ENCODE assay signal across 8 cellular contexts in the genomic region with DNA sequence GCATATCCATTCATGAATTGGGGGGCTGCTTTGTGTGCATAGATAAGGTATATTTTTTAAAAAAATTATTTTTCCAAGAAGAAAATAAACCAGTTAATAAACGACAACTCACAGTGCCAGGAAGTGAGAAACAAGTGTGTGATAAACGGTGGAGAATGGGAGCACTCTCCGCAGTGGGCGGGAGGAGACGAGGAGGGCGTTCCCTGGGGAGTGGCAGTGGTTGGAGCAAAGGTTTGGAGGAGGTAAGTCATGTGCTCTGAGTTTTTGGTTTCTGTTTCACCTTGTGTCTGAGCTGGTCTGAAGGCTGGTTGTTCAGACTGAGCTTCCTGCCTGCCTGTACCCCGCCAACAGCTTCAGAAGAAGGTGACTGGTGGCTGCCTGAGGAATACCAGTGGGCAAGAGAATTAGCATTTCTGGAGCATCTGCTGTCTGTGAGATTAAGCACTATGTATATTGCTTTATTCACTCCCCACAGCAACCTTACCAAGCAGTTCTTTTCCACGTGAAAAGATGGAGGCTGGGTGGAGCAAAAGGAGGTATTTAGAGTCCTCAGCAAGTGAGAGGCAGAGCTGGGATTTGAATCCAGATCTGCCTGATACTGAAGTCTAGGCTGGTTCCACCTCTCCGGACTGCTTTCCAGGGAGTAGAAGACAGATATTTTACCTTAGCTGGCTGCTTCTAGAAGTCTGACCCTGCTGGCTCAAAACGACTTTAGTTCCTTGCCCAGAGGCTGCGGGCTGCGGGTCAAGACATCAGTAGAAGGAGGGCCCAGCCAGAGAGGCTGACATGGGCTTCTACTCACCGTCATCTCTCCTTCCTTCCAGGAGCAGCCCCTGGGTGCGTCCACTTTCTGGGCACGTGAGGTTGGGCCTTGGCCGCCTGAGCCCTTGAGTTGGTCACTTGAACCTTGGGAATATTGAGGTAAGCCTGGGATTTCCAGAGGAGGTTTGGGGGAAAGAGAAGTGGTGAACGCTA. TPM values are rescaled to one million over a fixed set of nuclear protein-coding genes. Genes with fewer than 3 reads are reported as not detected.
A peak's percentile ranks its signal among the peaks of the same experiment; 100 is the strongest.
DNase-seq lines count a peak whose midpoint lies in the region; TF ChIP-seq lines count a peak whose summit lies in the region.

No MANE protein-coding gene starts in this region.

- H3K4me1 ChIP-seq in H9 (ENCODE audit: insufficient read depth, low read length), result no peaks in the 10 kb centered on the region
- peaks cover 4% of the 10 kb centered on the region; the same call in 1 of the 2 replicates for H3K4me1 ChIP-seq in iPS-20b (ENCODE audit: insufficient read depth, low read length)

- H4K8ac ChIP-seq in H9 (replicated peaks; ENCODE audit: insufficient read length, low read depth, low read length), result no peak overlapping the region

- no peak overlapping the region for H3K56ac ChIP-seq in H9 (ENCODE audit: insufficient read length, low read depth, low read length)

- no peak overlapping the region for H2BK120ac ChIP-seq in H9 (ENCODE audit: low read depth, low read length, poor library complexity, severe bottlenecking)

- peak overlapping the region; percentile 48 for H3K4me3 ChIP-seq in iPS-20b (ENCODE audit: low read length)

- no peak overlapping the region for H4K5ac ChIP-seq in H9 (ENCODE audit: insufficient read length, low read depth, low read length)

- H2BK20ac ChIP-seq in H9 (ENCODE audit: low read depth, low read length, poor library complexity, severe bottlenecking), result no peak overlapping the region

- no peak overlapping the region for H2BK5ac ChIP-seq in H9 (ENCODE audit: insufficient read length, low read length)

- no peaks in the 10 kb centered on the region for H3K36me3 ChIP-seq in iPS-20b (ENCODE audit: insufficient read depth, low read depth, low read length)

- H3K79me1 ChIP-seq in H9 (ENCODE audit: insufficient read depth, low read depth, low read length, poor library complexity, severe bottlenecking), result no peaks in the 10 kb centered on the region

- no peak overlapping the region for H3K18ac ChIP-seq in H9 (ENCODE audit: insufficient read length, low read depth, low read length)

- H3K4ac ChIP-seq in H9 (ENCODE audit: low read depth, low read length), result no peak overlapping the region

- no peak overlapping the region for H3K9ac ChIP-seq in H9 (ENCODE audit: extremely low read depth, insufficient read length, low read length)
- H3K9ac ChIP-seq in iPS-20b (ENCODE audit: low read depth, low read length), result peak overlapping the region; percentile 2; the same call in 1 of the 2 replicates

- no peak overlapping the region for H3K23ac ChIP-seq in H9 (ENCODE audit: insufficient read length, low read depth, low read length)

- no CpG with 5 or more reads among the region's 17 CpGs for WGBS in H9 (ENCODE audit: extremely low coverage, insufficient read length, low lambda C conversion rate)

- H3K23me2 ChIP-seq in H9 (ENCODE audit: insufficient read length, low read depth, low read length, poor library complexity, severe bottlenecking), result no peaks in the 10 kb centered on the region

- peaks cover 0 to 7% (median 0%) of the 10 kb centered on the region in 3 experiments; a peak in 2 of 7 replicates for H3K36me3 Mint-ChIP-seq in H9 (ENCODE audit: insufficient read depth in 1 of 3, low read depth in 3 of 3)

- H2AFZ ChIP-seq in H9 (ENCODE audit: low read length), result no peak overlapping the region

- no peak overlapping the region for H2BK12ac ChIP-seq in H9 (ENCODE audit: insufficient read length, low read depth, low read length)

- H3K27ac Mint-ChIP-seq in H9, result peak overlapping the region in 1 of 3 experiments; percentile 75; a peak in 1 of 7 replicates

- H3K14ac ChIP-seq in H9 (ENCODE audit: insufficient read depth, low read length), result no peak overlapping the region

- no peaks in the 10 kb centered on the region for H3K27me3 ChIP-seq in H9 (ENCODE audit: insufficient read depth, low read length)
- H3K27me3 ChIP-seq in iPS-20b (ENCODE audit: insufficient read depth, low read length), result no peaks in the 10 kb centered on the region

- H3K27me3 Mint-ChIP-seq in H9 (ENCODE audit: low read depth), result peaks cover 1% of the 10 kb centered on the region

- DNase-seq in H9 (peak; percentile 88), LoVo (ENCODE audit: low spot score) (peak; percentile 94), SIG-M5 treated with dmso at 0.1 percent for 504 hours (lab: John Stamatoyannopoulos, UW; ENCODE audit: unreplicated experiment) (peak; percentile 97), NCI-H1092 (lab: John Stamatoyannopoulos, UW) (no peak)
- peak; percentile 46 to 72 (median 57) for DNase-seq in activated naive CD4-positive, alpha-beta T cell (lab: John Stamatoyannopoulos, UW)
- DNase-seq in stimulated activated CD4-positive, alpha-beta T cell treated with anti-CD3 and anti-CD28 coated beads, Interleukin-4, amount 100 ng/mL, for 1 hour, result peak; percentile 84

- H4K20me1 ChIP-seq in H9 (ENCODE audit: control insufficient read depth, insufficient read depth, insufficient read length), result no peaks in the 10 kb centered on the region

- peaks cover 14 to 23% of the 10 kb centered on the region in 2 experiments for H3K4me1 Mint-ChIP-seq in H9

- H3K9me3 ChIP-seq in H9 (ENCODE audit: control insufficient read depth, low read depth, low read length) (no peaks in the 10 kb centered on the region), iPS-20b (ENCODE audit: insufficient read depth, low read depth, low read length) (no peaks in the 10 kb centered on the region)

- H3T11ph ChIP-seq in H9 (ENCODE audit: low read length), result no peak overlapping the region

- no peak overlapping the region for H2BK15ac ChIP-seq in H9 (ENCODE audit: low read depth, low read length)

- H3K9me3 Mint-ChIP-seq in H9, result no peaks in the 10 kb centered on the region

- TF ChIP-seq POLR2A in GM10847 (IDR thresholded peaks at IDR 0.05; ENCODE audit: extremely low read depth, insufficient read length), result peak; percentile 62

- TF ChIP-seq CTCF in H9 (conservative IDR thresholded peaks at IDR 0.05), result no peak

- H2AK5ac ChIP-seq in H9 (ENCODE audit: insufficient read length, low read length), result no peak overlapping the region

- peak overlapping the region; percentile 54 to 67; a peak in 3 of 5 replicates for H3K4me3 Mint-ChIP-seq in H9

- no peak overlapping the region for H3K27ac ChIP-seq in H9 (ENCODE audit: insufficient read length, low read depth, low read length)
- no peak overlapping the region for H3K27ac ChIP-seq in iPS-20b (ENCODE audit: low read length)

- peak overlapping the region; percentile 40 for H3K4me2 ChIP-seq in H9 (ENCODE audit: insufficient read depth, insufficient read length, low read length)

- H4K91ac ChIP-seq in H9 (ENCODE audit: insufficient read length, low read depth, low read length), result no peak overlapping the region

- no peaks in the 10 kb centered on the region for H3K79me2 ChIP-seq in H9 (ENCODE audit: insufficient read depth, low read length)

RNA-seq across cellular contexts. Expression of a gene that starts 26.9 kb away (rescaled TPM):
- 7.8 and 10.0 TPM in 2 replicates for total RNA-seq in H9 (2021)

RNA-seq across cellular contexts. Expression of a gene that starts 50.5 kb away (rescaled TPM):
- 2.7 and 3.3 TPM in 2 replicates for total RNA-seq in H9 (2021)
